8 cellular contexts compared by ENCODE assay signal in genomic region chr12:131068943-131069720, GRCh38.
DNase-seq lines count a peak whose midpoint lies in the region; ATAC-seq and TF ChIP-seq lines count a peak whose summit lies in the region.
"Not testable (repeated sequence)": the region's sequence is repeated elsewhere in the genome, so short reads cannot be mapped to it uniquely, and the experiment has no call there.

No MANE protein-coding gene starts in this region.

- H3K36me3 ChIP-seq in BLaER1; HCT116 (ENCODE audit: control insufficient read depth in 1 of 2, insufficient read depth in 2 of 2, low read length in 2 of 2); gastroesophageal sphincter; ovary: not testable (repeated sequence)

- TF ChIP-seq RAD21 in HCT116 (IDR thresholded peaks at IDR 0.05; ENCODE audit: low read depth): peak; percentile 32

- not testable (repeated sequence) for H3K9ac ChIP-seq in BLaER1; HCT116 (ENCODE audit: low read length)

- H4K20me1 ChIP-seq in BLaER1; HCT116 (ENCODE audit: insufficient read depth): not testable (repeated sequence)

- peaks cover 13% of the 10 kb centered on the region for H3K9me3 ChIP-seq in BLaER1
- H3K9me3 ChIP-seq in HCT116 (ENCODE audit: control insufficient read depth in 1 of 2, insufficient read depth in 1 of 2, low read depth in 1 of 2, low read length in 2 of 2); gastroesophageal sphincter; ovary: not testable (repeated sequence)

- H3K9me3 Mint-ChIP-seq in brain: not testable (repeated sequence)

- not testable (repeated sequence) for H3K36me3 Mint-ChIP-seq in brain

- DNase-seq in HCT116 (ENCODE audit: low read depth, low spot score) (peak; percentile 51), SK-MEL-5 (ENCODE audit: low read depth, low spot score) (peak; percentile 40), left colon (peak; percentile 23 to 45), ovary (peak in 4 of 5 donors; percentile 44 to 69 (median 56)), ureter (ENCODE audit: low spot score) (peak; percentile 41)

- H3K79me2 ChIP-seq in HCT116 (ENCODE audit: insufficient read depth, low read length): not testable (repeated sequence)

- 50 to 62% methylated on average over 5 to 7 of the region's 17 CpGs for WGBS in gastroesophageal sphincter (ENCODE audit: low coverage in 1 of 2), 2 donors
- WGBS in ovary, 3 donors: 49 to 54% (median 49%) methylated on average over 14 to 15 of the region's 17 CpGs

- in situ Hi-C loops in SK-MEL-5 (cut with HindIII; ENCODE audit: low pct_unique_long_range_greater_than_20kb, low sequenced_read_pairs): not testable (repeated sequence)

- intact Hi-C loops in HCT116 (cut with micrococcal nuclease); left colon (cut with DNase I, micrococcal nuclease); ovary (cut with DNase I): not testable (repeated sequence)

- CTCF ChIA-PET in HCT116 (lab: Charles Lee): not testable (repeated sequence)

- H3K9me2 ChIP-seq in HCT116 (ENCODE audit: insufficient read depth): not testable (repeated sequence)

- not testable (repeated sequence) for H3K4me3 ChIP-seq in BLaER1; HCT116 (replicated peaks in 1 of 2; ENCODE audit: low read depth in 1 of 2, low read length in 2 of 2); gastroesophageal sphincter; ovary

- TF ChIP-seq EP300 in gastroesophageal sphincter (IDR thresholded peaks at IDR 0.05); ovary (IDR thresholded peaks at IDR 0.05): not testable (repeated sequence)

- not testable (repeated sequence) for TF ChIP-seq POLR2A in HCT116 (IDR thresholded peaks at IDR 0.05; ENCODE audit: borderline replicate concordance, extremely low read depth, insufficient read depth, insufficient read length); gastroesophageal sphincter (IDR thresholded peaks at IDR 0.05); ovary (IDR thresholded peaks at IDR 0.05)

- H3K4me1 ChIP-seq in BLaER1 (peaks cover 78% of the 10 kb centered on the region), gastroesophageal sphincter (peaks cover 0 to 36% (median 14%) of the 10 kb centered on the region in 3 donors)
- not testable (repeated sequence) for H3K4me1 ChIP-seq in HCT116 (ENCODE audit: control insufficient read depth in 1 of 2, insufficient read depth in 2 of 2, low read length in 2 of 2); ovary (ENCODE audit: insufficient read depth)

- not testable (repeated sequence) for H3K4me3 Mint-ChIP-seq in brain

- peaks cover 31% of the 10 kb centered on the region for H3K4me1 Mint-ChIP-seq in brain

- H3K27me3 Mint-ChIP-seq in brain: peaks cover 13% of the 10 kb centered on the region

- not testable (repeated sequence) for H3K27me3 ChIP-seq in BLaER1; HCT116 (ENCODE audit: insufficient read depth, low read length); gastroesophageal sphincter; ovary

- peak in 2 of 3 experiments; percentile 27 to 28; a peak in 2 of 6 replicates for TF ChIP-seq CTCF in HCT116 (IDR thresholded peaks at IDR 0.05 in 2 of 3, conservative IDR thresholded peaks at IDR 0.05 in 1 of 3; ENCODE audit: borderline replicate concordance in 1 of 3, insufficient read depth in 1 of 3, low read depth in 2 of 3, low read length in 2 of 3)
- TF ChIP-seq CTCF in brain (conservative IDR thresholded peaks at IDR 0.05); gastroesophageal sphincter (IDR thresholded peaks at IDR 0.05); ovary (IDR thresholded peaks at IDR 0.05): not testable (repeated sequence)

- not testable (repeated sequence) for BruUV-seq in HCT116 (replicated peaks; lab: Mats Ljungman, UMichigan)

- H3K27ac ChIP-seq in BLaER1; HCT116 (ENCODE audit: low read depth, low read length): not testable (repeated sequence)
- H3K27ac ChIP-seq in gastroesophageal sphincter (peak overlapping the region in 3 of 4 donors; percentile 25 to 69 (median 58)), ovary (peak overlapping the region in 1 of 2 donors; percentile 59)

- RAD21 ChIA-PET in HCT116 (lab: Charles Lee; ENCODE audit: low non-redundant PET in 1 of 2, low total read pairs in 2 of 2, uncharacterized antibody in 2 of 2, unreplicated experiment in 2 of 2): not testable (repeated sequence)

- POLR2A ChIA-PET in HCT116 (lab: Charles Lee): not testable (repeated sequence)

- H3K27ac Mint-ChIP-seq in brain: peak overlapping the region in 4 of 5 experiments; percentile 13 to 85 (median 70)

- H3K4me2 ChIP-seq in BLaER1: peak overlapping the region; percentile 21
- not testable (repeated sequence) for H3K4me2 ChIP-seq in HCT116 (ENCODE audit: low read length)

- H2AFZ ChIP-seq in HCT116 (ENCODE audit: low read depth, low read length, poor library complexity, severe bottlenecking): not testable (repeated sequence)

- peak; percentile 90 for ATAC-seq in HCT116
- ATAC-seq in gastroesophageal sphincter, left colon: not testable (repeated sequence)
